In the genomic region with DNA sequence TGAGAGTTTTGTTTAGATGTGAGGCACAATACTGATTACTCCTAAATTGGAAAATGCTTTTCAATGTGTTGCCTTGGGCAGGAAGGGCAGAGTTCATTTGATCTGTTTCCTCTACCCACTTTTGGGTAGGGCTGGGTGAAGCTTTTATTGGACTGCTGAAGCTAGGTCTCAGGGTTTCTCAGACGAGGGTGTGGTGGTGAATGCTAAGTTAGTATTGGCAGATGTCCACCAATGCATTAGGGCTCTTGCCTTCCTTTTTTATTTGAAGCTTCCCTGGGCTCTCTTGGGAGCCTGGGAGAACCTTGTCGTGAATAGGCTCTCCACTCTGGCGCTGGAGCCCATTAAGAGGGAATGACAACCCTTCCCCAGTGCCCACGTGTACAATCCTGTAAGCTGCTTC, we compare ENCODE assay signal across 2 cellular contexts.
TF ChIP-seq lines count a peak whose summit lies in the region.

No MANE protein-coding gene starts in this region.

TF ChIP-seq in endothelial cell of umbilical vein, 7 proteins besides CTCF, POLR2A, EP300 and RAD21 (continued from another document):
- no peak for TF ChIP-seq JUN (IDR thresholded peaks at IDR 0.05; ENCODE audit: borderline replicate concordance, insufficient read depth, insufficient read length, low read depth)

TF ChIP-seq in GM23338, 12 proteins besides CTCF, POLR2A, EP300 and RAD21 (continued from another document):
- TF ChIP-seq, protein P1, sequence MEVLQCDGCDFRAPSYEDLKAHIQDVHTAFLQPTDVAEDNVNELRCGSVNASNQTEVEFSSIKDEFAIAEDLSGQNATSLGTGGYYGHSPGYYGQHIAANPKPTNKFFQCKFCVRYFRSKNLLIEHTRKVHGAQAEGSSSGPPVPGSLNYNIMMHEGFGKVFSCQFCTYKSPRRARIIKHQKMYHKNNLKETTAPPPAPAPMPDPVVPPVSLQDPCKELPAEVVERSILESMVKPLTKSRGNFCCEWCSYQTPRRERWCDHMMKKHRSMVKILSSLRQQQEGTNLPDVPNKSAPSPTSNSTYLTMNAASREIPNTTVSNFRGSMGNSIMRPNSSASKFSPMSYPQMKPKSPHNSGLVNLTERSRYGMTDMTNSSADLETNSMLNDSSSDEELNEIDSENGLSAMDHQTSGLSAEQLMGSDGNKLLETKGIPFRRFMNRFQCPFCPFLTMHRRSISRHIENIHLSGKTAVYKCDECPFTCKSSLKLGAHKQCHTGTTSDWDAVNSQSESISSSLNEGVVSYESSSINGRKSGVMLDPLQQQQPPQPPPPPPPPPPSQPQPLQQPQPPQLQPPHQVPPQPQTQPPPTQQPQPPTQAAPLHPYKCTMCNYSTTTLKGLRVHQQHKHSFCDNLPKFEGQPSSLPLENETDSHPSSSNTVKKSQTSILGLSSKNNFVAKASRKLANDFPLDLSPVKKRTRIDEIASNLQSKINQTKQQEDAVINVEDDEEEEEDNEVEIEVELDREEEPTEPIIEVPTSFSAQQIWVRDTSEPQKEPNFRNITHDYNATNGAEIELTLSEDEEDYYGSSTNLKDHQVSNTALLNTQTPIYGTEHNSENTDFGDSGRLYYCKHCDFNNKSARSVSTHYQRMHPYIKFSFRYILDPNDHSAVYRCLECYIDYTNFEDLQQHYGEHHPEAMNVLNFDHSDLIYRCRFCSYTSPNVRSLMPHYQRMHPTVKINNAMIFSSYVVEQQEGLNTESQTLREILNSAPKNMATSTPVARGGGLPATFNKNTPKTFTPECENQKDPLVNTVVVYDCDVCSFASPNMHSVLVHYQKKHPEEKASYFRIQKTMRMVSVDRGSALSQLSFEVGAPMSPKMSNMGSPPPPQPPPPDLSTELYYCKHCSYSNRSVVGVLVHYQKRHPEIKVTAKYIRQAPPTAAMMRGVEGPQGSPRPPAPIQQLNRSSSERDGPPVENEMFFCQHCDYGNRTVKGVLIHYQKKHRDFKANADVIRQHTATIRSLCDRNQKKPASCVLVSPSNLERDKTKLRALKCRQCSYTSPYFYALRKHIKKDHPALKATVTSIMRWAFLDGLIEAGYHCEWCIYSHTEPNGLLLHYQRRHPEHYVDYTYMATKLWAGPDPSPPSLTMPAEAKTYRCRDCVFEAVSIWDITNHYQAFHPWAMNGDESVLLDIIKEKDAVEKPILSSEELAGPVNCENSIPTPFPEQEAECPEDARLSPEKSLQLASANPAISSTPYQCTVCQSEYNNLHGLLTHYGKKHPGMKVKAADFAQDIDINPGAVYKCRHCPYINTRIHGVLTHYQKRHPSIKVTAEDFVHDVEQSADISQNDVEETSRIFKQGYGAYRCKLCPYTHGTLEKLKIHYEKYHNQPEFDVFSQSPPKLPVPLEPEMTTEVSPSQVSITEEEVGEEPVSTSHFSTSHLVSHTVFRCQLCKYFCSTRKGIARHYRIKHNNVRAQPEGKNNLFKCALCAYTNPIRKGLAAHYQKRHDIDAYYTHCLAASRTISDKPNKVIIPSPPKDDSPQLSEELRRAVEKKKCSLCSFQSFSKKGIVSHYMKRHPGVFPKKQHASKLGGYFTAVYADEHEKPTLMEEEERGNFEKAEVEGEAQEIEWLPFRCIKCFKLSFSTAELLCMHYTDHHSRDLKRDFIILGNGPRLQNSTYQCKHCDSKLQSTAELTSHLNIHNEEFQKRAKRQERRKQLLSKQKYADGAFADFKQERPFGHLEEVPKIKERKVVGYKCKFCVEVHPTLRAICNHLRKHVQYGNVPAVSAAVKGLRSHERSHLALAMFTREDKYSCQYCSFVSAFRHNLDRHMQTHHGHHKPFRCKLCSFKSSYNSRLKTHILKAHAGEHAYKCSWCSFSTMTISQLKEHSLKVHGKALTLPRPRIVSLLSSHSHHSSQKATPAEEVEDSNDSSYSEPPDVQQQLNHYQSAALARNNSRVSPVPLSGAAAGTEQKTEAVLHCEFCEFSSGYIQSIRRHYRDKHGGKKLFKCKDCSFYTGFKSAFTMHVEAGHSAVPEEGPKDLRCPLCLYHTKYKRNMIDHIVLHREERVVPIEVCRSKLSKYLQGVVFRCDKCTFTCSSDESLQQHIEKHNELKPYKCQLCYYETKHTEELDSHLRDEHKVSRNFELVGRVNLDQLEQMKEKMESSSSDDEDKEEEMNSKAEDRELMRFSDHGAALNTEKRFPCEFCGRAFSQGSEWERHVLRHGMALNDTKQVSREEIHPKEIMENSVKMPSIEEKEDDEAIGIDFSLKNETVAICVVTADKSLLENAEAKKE (CRISPR knock-in tag; IDR thresholded peaks at IDR 0.05), result no peak
- no peak for TF ChIP-seq JUNB (IDR thresholded peaks at IDR 0.05; ENCODE audit: unreplicated experiment)
- TF ChIP-seq CREB1 (CRISPR knock-in tag; IDR thresholded peaks at IDR 0.05; ENCODE audit: low read depth), result no peak
- TF ChIP-seq NANOG (IDR thresholded peaks at IDR 0.05; ENCODE audit: borderline replicate concordance), result no peak
- TF ChIP-seq ZNF114 (CRISPR knock-in tag; IDR thresholded peaks at IDR 0.05), result no peak
- TF ChIP-seq POLR2AphosphoS5 (IDR thresholded peaks at IDR 0.05; ENCODE audit: low read depth), result no peak
- TF ChIP-seq, protein P2, sequence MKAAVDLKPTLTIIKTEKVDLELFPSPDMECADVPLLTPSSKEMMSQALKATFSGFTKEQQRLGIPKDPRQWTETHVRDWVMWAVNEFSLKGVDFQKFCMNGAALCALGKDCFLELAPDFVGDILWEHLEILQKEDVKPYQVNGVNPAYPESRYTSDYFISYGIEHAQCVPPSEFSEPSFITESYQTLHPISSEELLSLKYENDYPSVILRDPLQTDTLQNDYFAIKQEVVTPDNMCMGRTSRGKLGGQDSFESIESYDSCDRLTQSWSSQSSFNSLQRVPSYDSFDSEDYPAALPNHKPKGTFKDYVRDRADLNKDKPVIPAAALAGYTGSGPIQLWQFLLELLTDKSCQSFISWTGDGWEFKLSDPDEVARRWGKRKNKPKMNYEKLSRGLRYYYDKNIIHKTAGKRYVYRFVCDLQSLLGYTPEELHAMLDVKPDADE (IDR thresholded peaks at IDR 0.05), result no peak
- TF ChIP-seq, protein P3, sequence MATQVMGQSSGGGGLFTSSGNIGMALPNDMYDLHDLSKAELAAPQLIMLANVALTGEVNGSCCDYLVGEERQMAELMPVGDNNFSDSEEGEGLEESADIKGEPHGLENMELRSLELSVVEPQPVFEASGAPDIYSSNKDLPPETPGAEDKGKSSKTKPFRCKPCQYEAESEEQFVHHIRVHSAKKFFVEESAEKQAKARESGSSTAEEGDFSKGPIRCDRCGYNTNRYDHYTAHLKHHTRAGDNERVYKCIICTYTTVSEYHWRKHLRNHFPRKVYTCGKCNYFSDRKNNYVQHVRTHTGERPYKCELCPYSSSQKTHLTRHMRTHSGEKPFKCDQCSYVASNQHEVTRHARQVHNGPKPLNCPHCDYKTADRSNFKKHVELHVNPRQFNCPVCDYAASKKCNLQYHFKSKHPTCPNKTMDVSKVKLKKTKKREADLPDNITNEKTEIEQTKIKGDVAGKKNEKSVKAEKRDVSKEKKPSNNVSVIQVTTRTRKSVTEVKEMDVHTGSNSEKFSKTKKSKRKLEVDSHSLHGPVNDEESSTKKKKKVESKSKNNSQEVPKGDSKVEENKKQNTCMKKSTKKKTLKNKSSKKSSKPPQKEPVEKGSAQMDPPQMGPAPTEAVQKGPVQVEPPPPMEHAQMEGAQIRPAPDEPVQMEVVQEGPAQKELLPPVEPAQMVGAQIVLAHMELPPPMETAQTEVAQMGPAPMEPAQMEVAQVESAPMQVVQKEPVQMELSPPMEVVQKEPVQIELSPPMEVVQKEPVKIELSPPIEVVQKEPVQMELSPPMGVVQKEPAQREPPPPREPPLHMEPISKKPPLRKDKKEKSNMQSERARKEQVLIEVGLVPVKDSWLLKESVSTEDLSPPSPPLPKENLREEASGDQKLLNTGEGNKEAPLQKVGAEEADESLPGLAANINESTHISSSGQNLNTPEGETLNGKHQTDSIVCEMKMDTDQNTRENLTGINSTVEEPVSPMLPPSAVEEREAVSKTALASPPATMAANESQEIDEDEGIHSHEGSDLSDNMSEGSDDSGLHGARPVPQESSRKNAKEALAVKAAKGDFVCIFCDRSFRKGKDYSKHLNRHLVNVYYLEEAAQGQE (IDR thresholded peaks at IDR 0.05; ENCODE audit: unreplicated experiment), result no peak
